ENCODE assay signal across 25 cellular contexts in genomic region chr10:60142736-60143135, GRCh38.
DNase-seq lines count a peak whose midpoint lies in the region; ATAC-seq, FAIRE-seq and TF ChIP-seq lines count a peak whose summit lies in the region.
"Had no signal": no experiment of that assay in that cellular context is flagged by ENCODE, and none has a peak within 500 bp of the region (broad histone marks: within the 10 kb centered on the region; RNA-seq: fewer than 3 reads in every experiment).

No MANE protein-coding gene starts in this region.

- peaks cover 4% of the 10 kb centered on the region for H3K79me2 ChIP-seq in hepatocyte

- no peak overlapping the region for H2AFZ ChIP-seq in hepatocyte
- H2AFZ ChIP-seq: PC-9 had no signal

- in situ Hi-C loops in gastrocnemius medialis (cut with MboI; ENCODE audit: low sequenced_read_pairs in 4 of 4): no loop called here

- intact Hi-C loops in gastrocnemius medialis (cut with DNase I; ENCODE audit: low total_unique reads): loop anchor here (10.0 kb wide), 1 partner anchor 1022 kb away; no protein-coding TSS in a partner anchor

- H3K27ac ChIP-seq in hepatocyte (peak overlapping the region; percentile 80), gastrocnemius medialis (peak overlapping the region; percentile 86 to 96 (median 89)), SJCRH30 (no peak overlapping the region)
- H3K27ac ChIP-seq: KMS-11, PC-9 had no signal

- no peaks in the 10 kb centered on the region for H3K9me2 ChIP-seq in hepatocyte (replicated peaks; ENCODE audit: insufficient read depth)

- TF ChIP-seq POLR2A in gastrocnemius medialis (IDR thresholded peaks at IDR 0.05): no peak

- H4K20me1 ChIP-seq in hepatocyte (ENCODE audit: insufficient read depth, poor library complexity, severe bottlenecking): no peaks in the 10 kb centered on the region

- no peak for ATAC-seq in gastrocnemius medialis

- H3K4me3 ChIP-seq in AG09309 (ENCODE audit: control insufficient read depth, low read depth, low read length): no peak overlapping the region
- H3K4me3 ChIP-seq in hepatocyte: no peak overlapping the region
- H3K4me3 ChIP-seq in gastrocnemius medialis: no peak overlapping the region
- no peak overlapping the region for H3K4me3 ChIP-seq in SJCRH30
- H3K4me3 ChIP-seq: PC-9 had no signal

- no peak for FAIRE-seq in urothelium cell line (lab: Jason Lieb, UNC)

- no peak for TF ChIP-seq CTCF in AG09309 (IDR thresholded peaks at IDR 0.05; ENCODE audit: control insufficient read depth, insufficient read depth, low read depth, low read length, missing control alignments)
- TF ChIP-seq CTCF in hepatocyte (IDR thresholded peaks at IDR 0.05; ENCODE audit: poor library complexity): no peak
- no peak for TF ChIP-seq CTCF in gastrocnemius medialis (IDR thresholded peaks at IDR 0.05 in 4 of 5, conservative IDR thresholded peaks at IDR 0.05 in 1 of 5)

- no peaks in the 10 kb centered on the region for H3K27me3 ChIP-seq in hepatocyte
- no peaks in the 10 kb centered on the region for H3K27me3 ChIP-seq in gastrocnemius medialis
- no peaks in the 10 kb centered on the region for H3K27me3 ChIP-seq in SJCRH30
- H3K27me3 ChIP-seq: BE2C had no signal

- no peak overlapping the region for H3K4me2 ChIP-seq in hepatocyte
- H3K4me2 ChIP-seq: KMS-11, PC-9 had no signal

- H3K4me1 ChIP-seq in hepatocyte (ENCODE audit: insufficient read depth): peaks cover 21% of the 10 kb centered on the region
- peaks cover 15% of the 10 kb centered on the region in 2 donors for H3K4me1 ChIP-seq in gastrocnemius medialis
- no peaks in the 10 kb centered on the region for H3K4me1 ChIP-seq in SJCRH30
- H3K4me1 ChIP-seq: BE2C had no signal

- no peaks in the 10 kb centered on the region for H3K36me3 ChIP-seq in hepatocyte (replicated peaks; ENCODE audit: insufficient read depth, low read depth)
- no peaks in the 10 kb centered on the region for H3K36me3 ChIP-seq in gastrocnemius medialis
- H3K36me3 ChIP-seq in SJCRH30: no peaks in the 10 kb centered on the region
- H3K36me3 ChIP-seq: BE2C had no signal

- H3K9me3 ChIP-seq in hepatocyte (ENCODE audit: low read depth) (no peaks in the 10 kb centered on the region), gastrocnemius medialis (no peaks in the 10 kb centered on the region), SJCRH30 (replicated peaks) (no peaks in the 10 kb centered on the region)
- H3K9me3 ChIP-seq: BE2C had no signal

- DNase-seq in AG09309 (ENCODE audit: low read depth) (peak; percentile 10), LoVo (ENCODE audit: low spot score) (peak; percentile 26), hepatocyte (ENCODE audit: low spot score) (no peak), gastrocnemius medialis (no peak), SIG-M5 treated with dmso at 0.1 percent for 504 hours (lab: John Stamatoyannopoulos, UW; ENCODE audit: unreplicated experiment) (no peak), urothelium cell line (ENCODE audit: low spot score) (no peak), SIG-M5 (lab: John Stamatoyannopoulos, UW) (no peak), SJCRH30 (no peak)
- DNase-seq: BE2C; CD8-positive, alpha-beta memory T cell; DMS 273 treated with DMSO at 0.1 percent for 48 hours; DMS79; H7; HFFc6; IMR-90; MV-4-11; NCI-H1105; NCI-H1436 treated with DMSO at 0.1 percent for 48 hours; NCI-H2029; NCI-H446 treated with DMSO at 0.1 percent for 48 hours; NCI-H526; NK-92 treated with Interleukin-12 subunit alpha and Interleukin-12 subunit beta, amount 100 ng/mL, for 24 hours; PC-9; T-helper 1 cell had no signal

- 88% methylated on average over 1 of the region's 1 CpG for WGBS in hepatocyte (ENCODE audit: low lambda C conversion rate, missing lambda C conversion rate)

Comparison
In these comparisons a context has a peak if more than half of its experiments do, and no peak if none do; other contexts are left out.
1. DNase-seq: peak in AG09309 (single experiment) and LoVo (single experiment); none in hepatocyte (single experiment), gastrocnemius medialis (0 of 2), SIG-M5 treated with dmso at 0.1 percent for 504 hours (single experiment), urothelium cell line (single experiment), SIG-M5 (single experiment) and SJCRH30 (0 of 2).